ENCODE assay signal across 9 cellular contexts in the genomic region with DNA sequence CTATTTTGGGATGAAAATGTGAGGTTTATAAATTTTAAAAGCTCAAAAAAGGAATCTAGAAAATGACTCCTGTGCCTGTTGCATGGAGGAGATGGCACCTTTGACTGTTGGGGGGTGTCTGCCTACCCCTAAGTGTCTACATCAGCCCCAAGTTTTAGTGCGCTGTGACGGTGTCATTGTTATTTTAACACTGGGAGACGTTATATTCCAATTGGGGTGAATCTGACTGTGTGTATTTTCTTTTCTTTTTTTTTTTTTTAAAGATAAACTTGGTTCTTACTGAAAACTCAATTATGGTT. TPM values are rescaled to one million over a fixed set of nuclear protein-coding genes. Genes with fewer than 3 reads are reported as not detected.
DNase-seq lines count a peak whose midpoint lies in the region; ATAC-seq and TF ChIP-seq lines count a peak whose summit lies in the region.
"Had no signal": no experiment of that assay in that cellular context is flagged by ENCODE, and none has a peak within 500 bp of the region (broad histone marks: within the 10 kb centered on the region; RNA-seq: fewer than 3 reads in every experiment).

No MANE protein-coding gene starts in this region.

- H3K36me3 ChIP-seq in CD4-positive, alpha-beta memory T cell (ENCODE audit: insufficient read depth, low read length), result no peaks in the 10 kb centered on the region
- H3K36me3 ChIP-seq in OCI-LY3 (replicated peaks; ENCODE audit: low read depth, low read length) (peaks cover 13% of the 10 kb centered on the region), prostate gland (no peaks in the 10 kb centered on the region), mucosa of descending colon (ENCODE audit: low read depth) (no peaks in the 10 kb centered on the region)

- peak overlapping the region; percentile 90 for H3K4me2 ChIP-seq in OCI-LY3 (ENCODE audit: low read length)

- peak overlapping the region; percentile 98 for H3K9ac ChIP-seq in OCI-LY3 (ENCODE audit: low read length)

- POLR2A ChIA-PET in CD4-positive, alpha-beta memory T cell (lab: Charles Lee; ENCODE audit: partially characterized antibody), result interaction anchor here (0.5 to 6.5 kb wide), 19 partner anchors 9 to 757 kb away, joined by 3 to 110 read pairs (median 4); partner anchors contain the start of genes DDX21, HNRNPH3, KIFBP and SUPV3L1

- peak in 3 of 5 donors; percentile 43 to 49 (median 48) for DNase-seq in CD4-positive, alpha-beta memory T cell
- DNase-seq in chondrocyte (ENCODE audit: low spot score) (no peak), prostate gland (ENCODE audit: low spot score) (no peak), mucosa of descending colon (no peak), Ammon's horn (ENCODE audit: low spot score) (no peak), amniotic stem cell (lab: John Stamatoyannopoulos, UW) (no peak)

- no peak for TF ChIP-seq CTCF in OCI-LY3 (IDR thresholded peaks at IDR 0.05; ENCODE audit: low read depth, low read length)
- TF ChIP-seq CTCF in chondrocyte (IDR thresholded peaks at IDR 0.05), result no peak
- no peak for TF ChIP-seq CTCF in prostate gland (IDR thresholded peaks at IDR 0.05)
- TF ChIP-seq CTCF in mucosa of descending colon (IDR thresholded peaks at IDR 0.05), result no peak

- peaks cover 0 to 34% of the 10 kb centered on the region in 2 donors for H3K36me3 Mint-ChIP-seq in CD4-positive, alpha-beta memory T cell
- no peaks in the 10 kb centered on the region for H3K36me3 Mint-ChIP-seq in chondrocyte (ENCODE audit: low read depth)

- TF ChIP-seq POLR2A in prostate gland (IDR thresholded peaks at IDR 0.05), result no peak

- H3K4me3 Mint-ChIP-seq in CD4-positive, alpha-beta memory T cell, result peak overlapping the region; percentile 86 to 96 (median 92)
- peak overlapping the region; percentile 60 for H3K4me3 Mint-ChIP-seq in chondrocyte (ENCODE audit: unreplicated experiment)

- no peaks in the 10 kb centered on the region for H3K9me3 ChIP-seq in CD4-positive, alpha-beta memory T cell (ENCODE audit: control insufficient read depth in 1 of 2, low read length in 2 of 2)
- no peaks in the 10 kb centered on the region for H3K9me3 ChIP-seq in OCI-LY3 (ENCODE audit: insufficient read depth, low read length)
- no peaks in the 10 kb centered on the region for H3K9me3 ChIP-seq in prostate gland
- H3K9me3 ChIP-seq in mucosa of descending colon, result no peaks in the 10 kb centered on the region

- H3K27me3 ChIP-seq in CD4-positive, alpha-beta memory T cell (ENCODE audit: insufficient read depth, low read length), result no peaks in the 10 kb centered on the region
- H3K27me3 ChIP-seq in OCI-LY3 (ENCODE audit: low read depth, low read length), result no peaks in the 10 kb centered on the region
- H3K27me3 ChIP-seq in prostate gland (replicated peaks; ENCODE audit: insufficient read depth), result no peaks in the 10 kb centered on the region

- intact Hi-C loops in CD4-positive, alpha-beta memory T cell (cut with micrococcal nuclease), result loop anchor here (2.0 to 5.0 kb wide), 3 partner anchors 28 to 756 kb away; partner anchors contain the start of genes CCAR1, HNRNPH3 and PBLD
- intact Hi-C loops in prostate gland (cut with DNase I), result no loop called here
- intact Hi-C loops in mucosa of descending colon (cut with DNase I, micrococcal nuclease), result loop anchor here in 1 of 2 donors (10.0 kb wide), 1 partner anchor 84 kb away; no protein-coding TSS in a partner anchor

- 0 out of 2 replicates have a peak overlapping the region, but pooled peaks have one; percentile 12 for H2AFZ ChIP-seq in OCI-LY3 (ENCODE audit: low read depth, low read length)

- no peak for ATAC-seq in HG03139 (IDR thresholded peaks at IDR 0.05; ENCODE audit: unreplicated experiment)
- no peak for ATAC-seq in mucosa of descending colon

- H3K27ac ChIP-seq in CD4-positive, alpha-beta memory T cell (ENCODE audit: low read depth, low read length), result peak overlapping the region; percentile 100
- H3K27ac ChIP-seq in OCI-LY3 (ENCODE audit: low read length) (peak overlapping the region; percentile 100), prostate gland (peak overlapping the region; percentile 73 to 76)
- H3K27ac ChIP-seq: RWPE1 had no signal

- 61% methylated on average over 3 of the region's 3 CpGs for WGBS in prostate gland

- peak overlapping the region; percentile 94 to 99 (median 98) for H3K27ac Mint-ChIP-seq in CD4-positive, alpha-beta memory T cell
- peak overlapping the region; percentile 81 for H3K27ac Mint-ChIP-seq in chondrocyte (ENCODE audit: unreplicated experiment)

- H3K4me1 Mint-ChIP-seq in CD4-positive, alpha-beta memory T cell, result peaks cover 42 to 73% (median 56%) of the 10 kb centered on the region in 4 donors
- H3K4me1 Mint-ChIP-seq in chondrocyte (ENCODE audit: low read depth), result peaks cover 52% of the 10 kb centered on the region

- H3K79me2 ChIP-seq in OCI-LY3 (ENCODE audit: low read length), result peaks cover 43% of the 10 kb centered on the region

- H3K9me3 Mint-ChIP-seq in CD4-positive, alpha-beta memory T cell, result peaks cover 0 to 2% (median 0%) of the 10 kb centered on the region in 8 donors
- no peaks in the 10 kb centered on the region for H3K9me3 Mint-ChIP-seq in chondrocyte (ENCODE audit: low read depth)

- H4K20me1 ChIP-seq in OCI-LY3 (ENCODE audit: insufficient read depth, low read length), result peaks cover 21% of the 10 kb centered on the region; the same call in 1 of the 2 replicates

- H3K4me1 ChIP-seq in CD4-positive, alpha-beta memory T cell (ENCODE audit: insufficient read depth, low read length), result peaks cover 55% of the 10 kb centered on the region
- H3K4me1 ChIP-seq in OCI-LY3 (ENCODE audit: low read length), result peaks cover 49% of the 10 kb centered on the region
- no peaks in the 10 kb centered on the region for H3K4me1 ChIP-seq in prostate gland (replicated peaks)
- no peaks in the 10 kb centered on the region for H3K4me1 ChIP-seq in mucosa of descending colon (ENCODE audit: low read depth)

- peak overlapping the region; percentile 76 to 89 for H3K4me3 ChIP-seq in CD4-positive, alpha-beta memory T cell (ENCODE audit: low read length in 2 of 2)
- H3K4me3 ChIP-seq in OCI-LY3 (ENCODE audit: low read length), result peak overlapping the region; percentile 97
- peak overlapping the region; percentile 12 to 14 for H3K4me3 ChIP-seq in prostate gland
- no peak overlapping the region for H3K4me3 ChIP-seq in mucosa of descending colon

- CTCF ChIA-PET in CD4-positive, alpha-beta memory T cell (lab: Charles Lee; ENCODE audit: partially characterized antibody), result interaction anchor here (0.6 to 3.4 kb wide), 7 partner anchors 13 to 367 kb away, joined by 3 to 24 read pairs (median 3); no protein-coding TSS in a partner anchor

- H3K27me3 Mint-ChIP-seq in CD4-positive, alpha-beta memory T cell, result peaks cover 0 to 1% of the 10 kb centered on the region in 2 donors
- no peaks in the 10 kb centered on the region for H3K27me3 Mint-ChIP-seq in chondrocyte (ENCODE audit: low read depth)

RNA-seq across cellular contexts. Expression of gene SRGN, which starts 0.5 kb away (rescaled TPM):
- total RNA-seq in CD4-positive, alpha-beta memory T cell, result 100 to 1,000 TPM; 122 to 133 TPM
- 100 to 1,000 TPM; 168 to 298 TPM for polyA plus RNA-seq in CD4-positive, alpha-beta memory T cell
- total RNA-seq in chondrocyte (10.3 to 16.1 TPM (median 16.0 TPM) in 3 replicates), prostate gland (10 to 100 TPM; 29.1 to 44.3 TPM), mucosa of descending colon (10 to 100 TPM; 15.6 to 54.6 (median 43.9) TPM)

RNA-seq across cellular contexts. Expression of gene VPS26A, which starts 35.6 kb away (rescaled TPM):
- total RNA-seq in CD4-positive, alpha-beta memory T cell, result 10 to 100 TPM; 31.7 to 35.9 TPM
- 10 to 100 TPM; 34.7 to 37.4 TPM for polyA plus RNA-seq in CD4-positive, alpha-beta memory T cell
- 51.7 to 66.3 TPM (median 61.6 TPM) in 3 replicates for total RNA-seq in chondrocyte
- total RNA-seq in prostate gland, result 10 to 100 TPM; 28.5 to 38.0 TPM
- 10 to 100 TPM; 51.7 to 64.0 (median 61.7) TPM for total RNA-seq in mucosa of descending colon

Comparison
In these comparisons a context has a peak if more than half of its experiments do, and no peak if none do; other contexts are left out.
1. DNase-seq: peak in CD4-positive, alpha-beta memory T cell (3 of 5); none in chondrocyte (single experiment), prostate gland (single experiment), mucosa of descending colon (0 of 3), Ammon's horn (single experiment) and amniotic stem cell (single experiment).
2. Peak in every context shown above with its lines, with median percentiles within 50 percentile points of each other: H3K27ac ChIP-seq.